8 cellular contexts compared by ENCODE assay signal in genomic region chr2:69828913-69829242, GRCh38. TPM values are rescaled to one million over a fixed set of nuclear protein-coding genes. Genes with fewer than 3 reads are reported as not detected.
DNase-seq lines count a peak whose midpoint lies in the region; ATAC-seq and TF ChIP-seq lines count a peak whose summit lies in the region.

No MANE protein-coding gene starts in this region.

- peaks cover 20% of the 10 kb centered on the region; the same call in 1 of the 2 replicates for H3F3A ChIP-seq in PC-9 (ENCODE audit: insufficient read depth, low read depth)

- no peak for TF ChIP-seq EP300 in sigmoid colon (IDR thresholded peaks at IDR 0.05)

- H3K27me3 ChIP-seq in PC-9 (ENCODE audit: insufficient read depth, low read depth) = no peaks in the 10 kb centered on the region
- no peaks in the 10 kb centered on the region for H3K27me3 ChIP-seq in esophagus squamous epithelium
- H3K27me3 ChIP-seq in sigmoid colon = no peaks in the 10 kb centered on the region

- intact Hi-C loops in PC-9 (cut with micrococcal nuclease; ENCODE audit: unreplicated experiment) (no loop called here), esophagus squamous epithelium (cut with DNase I) (no loop called here), sigmoid colon (cut with DNase I) (loop anchor here (5.0 to 10.0 kb wide), 3 partner anchors 187 to 316 kb away; partner anchors contain the start of genes AAK1 and PCBP1)

- peaks cover 39% of the 10 kb centered on the region for H3K79me2 ChIP-seq in PC-9 (ENCODE audit: low read depth)

- DNase-seq in activated T-cell treated with anti-CD3 and anti-CD28 coated beads, Interleukin-2, amount 50 U/mL, for 4 hours = no peak
- DNase-seq in activated T-cell treated with anti-CD3 and anti-CD28 coated beads for 4 hours (no peak), PC-9 (no peak), esophagus squamous epithelium (lab: John Stamatoyannopoulos, UW) (no peak), sigmoid colon (no peak), A172 (ENCODE audit: low spot score) (no peak), DMS79 treated with DMSO at 0.1 percent for 48 hours (lab: John Stamatoyannopoulos, UW) (no peak)
- no peak for DNase-seq in activated effector memory CD4-positive, alpha-beta T cell treated with Interleukin-2 at 50 U/mL for 16 hours

- H3K36me3 Mint-ChIP-seq in activated T-cell treated with anti-CD3 and anti-CD28 coated beads, Interleukin-2, amount 50 U/mL, for 4 hours (ENCODE audit: insufficient read depth) = no peaks in the 10 kb centered on the region

- H3K9me3 Mint-ChIP-seq in activated T-cell treated with anti-CD3 and anti-CD28 coated beads, Interleukin-2, amount 50 U/mL, for 4 hours = no peaks in the 10 kb centered on the region

- POLR2A ChIA-PET in PC-9 (lab: Charles Lee; ENCODE audit: unreplicated experiment) = interaction anchor here (0.7 kb wide), 2 partner anchors 247 to 724 kb away, joined by 3 read pairs; no protein-coding TSS in a partner anchor

- no peaks in the 10 kb centered on the region for H4K20me1 ChIP-seq in PC-9 (ENCODE audit: insufficient read depth)

- TF ChIP-seq CTCF in PC-9 (conservative IDR thresholded peaks at IDR 0.05) (no peak), esophagus squamous epithelium (IDR thresholded peaks at IDR 0.05) (no peak), sigmoid colon (IDR thresholded peaks at IDR 0.05) (no peak)

- no peak for TF ChIP-seq POLR2A in esophagus squamous epithelium (IDR thresholded peaks at IDR 0.05)
- TF ChIP-seq POLR2A in sigmoid colon (IDR thresholded peaks at IDR 0.05) = no peak

- H3K27ac ChIP-seq in PC-9 = peak overlapping the region; percentile 75
- H3K27ac ChIP-seq in esophagus squamous epithelium = peak overlapping the region; percentile 93 to 98 (median 96)
- H3K27ac ChIP-seq in sigmoid colon = peak overlapping the region; percentile 90 to 95 (median 94)

- BruUV-seq in PC-9 (replicated peaks; lab: Mats Ljungman, UMichigan) = TSS peak; percentile 98

- no peak for ATAC-seq in activated T-cell treated with anti-CD3 and anti-CD28 coated beads, Interleukin-2, amount 50 U/mL, for 4 hours

- H3K36me3 ChIP-seq in PC-9 (ENCODE audit: low read depth) (no peaks in the 10 kb centered on the region), esophagus squamous epithelium (peaks cover 0 to 5% (median 0%) of the 10 kb centered on the region in 3 donors), sigmoid colon (peaks cover 0 to 2% (median 0%) of the 10 kb centered on the region in 4 donors)

- peak overlapping the region; percentile 92 for H3K4me2 ChIP-seq in PC-9

- H2AFZ ChIP-seq in PC-9 = peak overlapping the region; percentile 99

- H3K4me1 Mint-ChIP-seq in activated T-cell treated with anti-CD3 and anti-CD28 coated beads, Interleukin-2, amount 50 U/mL, for 4 hours (ENCODE audit: low read depth) = peaks cover 36% of the 10 kb centered on the region

- WGBS in esophagus squamous epithelium, 2 donors = 10 to 17% methylated on average over 8 of the region's 8 CpGs
- 9 to 13% methylated on average over 8 of the region's 8 CpGs for WGBS in sigmoid colon, 2 donors

- H3K4me1 ChIP-seq in PC-9 (replicated peaks; ENCODE audit: insufficient read depth) = peaks cover 22% of the 10 kb centered on the region
- peaks cover 7 to 40% (median 17%) of the 10 kb centered on the region in 3 donors for H3K4me1 ChIP-seq in esophagus squamous epithelium
- peaks cover 0 to 31% (median 23%) of the 10 kb centered on the region in 4 donors for H3K4me1 ChIP-seq in sigmoid colon

- peak overlapping the region; percentile 94 for H3K4me3 Mint-ChIP-seq in activated T-cell treated with anti-CD3 and anti-CD28 coated beads, Interleukin-2, amount 50 U/mL, for 4 hours

- no peaks in the 10 kb centered on the region for H3K9me3 ChIP-seq in PC-9 (ENCODE audit: insufficient read depth, low read depth)
- H3K9me3 ChIP-seq in esophagus squamous epithelium = no peaks in the 10 kb centered on the region
- no peaks in the 10 kb centered on the region for H3K9me3 ChIP-seq in sigmoid colon

- H3K9me2 ChIP-seq in PC-9 (ENCODE audit: insufficient read depth) = no peaks in the 10 kb centered on the region

- CTCF ChIA-PET in PC-9 (lab: Charles Lee) = no interaction called here

- peak overlapping the region; percentile 82 for H3K4me3 ChIP-seq in PC-9
- H3K4me3 ChIP-seq in esophagus squamous epithelium = peak overlapping the region; percentile 79 to 97 (median 94)
- peak overlapping the region; percentile 86 to 94 (median 88) for H3K4me3 ChIP-seq in sigmoid colon

- H3K27me3 Mint-ChIP-seq in activated T-cell treated with anti-CD3 and anti-CD28 coated beads, Interleukin-2, amount 50 U/mL, for 4 hours (ENCODE audit: low read depth) = no peaks in the 10 kb centered on the region

RNA-seq across cellular contexts. Expression of gene GMCL1, which starts 0.6 kb away (rescaled TPM):
- total RNA-seq in activated T-cell treated with anti-CD3 and anti-CD28 coated beads, Interleukin-2, amount 50 U/mL, for 4 hours = 10 to 100 TPM; 10.4 to 16.4 (median 12.3) TPM
- total RNA-seq in PC-9 (2021) (15.1 and 17.4 TPM in 2 replicates), esophagus squamous epithelium (10 to 100 TPM; 11.9 to 15.6 (median 13.4) TPM), sigmoid colon (10 to 100 TPM; 10.5 to 15.3 (median 12.9) TPM)
- 10 to 100 TPM; 10.7 to 15.0 (median 12.3) TPM for polyA plus RNA-seq in sigmoid colon
- total RNA-seq in A172 (2014; rRNA removed; shearing (Covaris generic)) = 15.7 and 20.0 TPM in 2 replicates
